In genomic region chr22:43427296-43428004, GRCh38 we compare ENCODE assay signal across 25 cellular contexts. TPM values are rescaled to one million over a fixed set of nuclear protein-coding genes. Genes with fewer than 3 reads are reported as not detected.
"Had no signal": no experiment of that assay in that cellular context is flagged by ENCODE, and none has a peak within 500 bp of the region (broad histone marks: within the 10 kb centered on the region; RNA-seq: fewer than 3 reads in every experiment).

No MANE protein-coding gene starts in this region.

- DNase-seq: activated CD4-positive, alpha-beta T cell treated with anti-CD3 and anti-CD28 coated beads for 4 hours; activated CD8-positive, alpha-beta memory T cell treated with anti-CD3 and anti-CD28 coated beads, Interleukin-2, amount 50 U/mL, for 4 hours; activated CD8-positive, alpha-beta T cell treated with anti-CD3 and anti-CD28 coated beads, Interleukin-2, amount 10 ng/mL, durations not matched to agents 7 days and 5 days; activated gamma-delta T cell; activated T-cell treated with anti-CD3 and anti-CD28 coated beads, Interleukin-2, amount 50 U/mL, for 72 hours; amniotic stem cell; effector memory CD4-positive, alpha-beta T cell; foreskin melanocyte; naive B cell; stimulated activated CD4-positive, alpha-beta T cell treated with anti-CD3 and anti-CD28 coated beads, Interleukin-1b, Interleukin-23, amount 100 ng/mL, for 48 hours; stomach; T-helper 2 cell had no signal

- H3K27ac ChIP-seq: epithelial cell of prostate, heart left ventricle, neutrophil, parathyroid adenoma, stomach, thoracic aorta had no signal

- H3K79me2 ChIP-seq: parathyroid adenoma had no signal

- H3K4me1 Mint-ChIP-seq: central memory CD8-positive, alpha-beta T cell; naive B cell; WTC11 had no signal

- H3K27ac Mint-ChIP-seq: activated CD8-positive, alpha-beta T cell treated with anti-CD3 and anti-CD28 coated beads, Interleukin-2, amount 10 ng/mL, durations not matched to agents 7 days and 5 days; activated naive CD4-positive, alpha-beta T cell treated with anti-CD3 and anti-CD28 coated beads, Interleukin-2, amount 50 U/mL, for 72 hours; activated T-cell treated with anti-CD3 and anti-CD28 coated beads, Interleukin-2, amount 50 U/mL, for 72 hours; dendritic cell treated with granulocyte-macrophage colony-stimulating factor and Interleukin-4, amounts not matched to agents 40 ng/mL and 50 ng/mL, for 4 days; WTC11 had no signal

- H3K9me3 Mint-ChIP-seq: activated naive CD4-positive, alpha-beta T cell treated with anti-CD3 and anti-CD28 coated beads, Interleukin-2, amount 50 U/mL, for 72 hours; activated T-cell treated with anti-CD3 and anti-CD28 coated beads, Interleukin-2, amount 50 U/mL, for 72 hours; brain; central memory CD8-positive, alpha-beta T cell; dendritic cell treated with granulocyte-macrophage colony-stimulating factor and Interleukin-4, amounts not matched to agents 40 ng/mL and 50 ng/mL, for 4 days; naive B cell; WTC11 had no signal

- H3K4me1 ChIP-seq: heart left ventricle, parathyroid adenoma, stomach had no signal

- ATAC-seq: activated CD8-positive, alpha-beta T cell treated with anti-CD3 and anti-CD28 coated beads, Interleukin-2, amount 10 ng/mL, durations not matched to agents 7 days and 5 days; activated naive CD4-positive, alpha-beta T cell treated with anti-CD3 and anti-CD28 coated beads, Interleukin-2, amount 50 U/mL, for 72 hours; activated T-cell treated with anti-CD3 and anti-CD28 coated beads, Interleukin-2, amount 50 U/mL, for 72 hours; heart left ventricle; left lobe of liver; WTC11 had no signal

- H3K36me3 Mint-ChIP-seq: activated naive CD4-positive, alpha-beta T cell treated with anti-CD3 and anti-CD28 coated beads, Interleukin-2, amount 50 U/mL, for 72 hours; brain; naive B cell; WTC11 had no signal

- H2AFZ ChIP-seq: parathyroid adenoma had no signal

- H3K36me3 ChIP-seq: heart left ventricle, neutrophil, stomach, thoracic aorta had no signal

- H3K9me3 ChIP-seq: heart left ventricle, neutrophil, stomach, thoracic aorta had no signal

- H3K4me3 Mint-ChIP-seq: activated CD8-positive, alpha-beta T cell treated with anti-CD3 and anti-CD28 coated beads, Interleukin-2, amount 10 ng/mL, durations not matched to agents 7 days and 5 days; activated T-cell treated with anti-CD3 and anti-CD28 coated beads, Interleukin-2, amount 50 U/mL, for 72 hours; brain; central memory CD8-positive, alpha-beta T cell; dendritic cell treated with granulocyte-macrophage colony-stimulating factor and Interleukin-4, amounts not matched to agents 40 ng/mL and 50 ng/mL, for 4 days; naive B cell; WTC11 had no signal

- H3K27me3 Mint-ChIP-seq: brain had no signal

- H3K9ac ChIP-seq: parathyroid adenoma had no signal

- H3K4me3 ChIP-seq: heart left ventricle, stomach, thoracic aorta had no signal

RNA-seq across cellular contexts. Expression of gene MPPED1, which starts 15.6 kb away (rescaled TPM):
- total RNA-seq: activated CD8-positive, alpha-beta T cell treated with anti-CD3 and anti-CD28 coated beads, Interleukin-2, amount 10 ng/mL, durations not matched to agents 7 days and 5 days; activated naive CD4-positive, alpha-beta T cell treated with anti-CD3 and anti-CD28 coated beads, Interleukin-2, amount 50 U/mL, for 72 hours; activated T-cell treated with anti-CD3 and anti-CD28 coated beads, Interleukin-2, amount 50 U/mL, for 72 hours; fibroblast of lung; mononuclear cell; thoracic aorta had no signal
